35 cellular contexts compared by ENCODE assay signal in the genomic region with DNA sequence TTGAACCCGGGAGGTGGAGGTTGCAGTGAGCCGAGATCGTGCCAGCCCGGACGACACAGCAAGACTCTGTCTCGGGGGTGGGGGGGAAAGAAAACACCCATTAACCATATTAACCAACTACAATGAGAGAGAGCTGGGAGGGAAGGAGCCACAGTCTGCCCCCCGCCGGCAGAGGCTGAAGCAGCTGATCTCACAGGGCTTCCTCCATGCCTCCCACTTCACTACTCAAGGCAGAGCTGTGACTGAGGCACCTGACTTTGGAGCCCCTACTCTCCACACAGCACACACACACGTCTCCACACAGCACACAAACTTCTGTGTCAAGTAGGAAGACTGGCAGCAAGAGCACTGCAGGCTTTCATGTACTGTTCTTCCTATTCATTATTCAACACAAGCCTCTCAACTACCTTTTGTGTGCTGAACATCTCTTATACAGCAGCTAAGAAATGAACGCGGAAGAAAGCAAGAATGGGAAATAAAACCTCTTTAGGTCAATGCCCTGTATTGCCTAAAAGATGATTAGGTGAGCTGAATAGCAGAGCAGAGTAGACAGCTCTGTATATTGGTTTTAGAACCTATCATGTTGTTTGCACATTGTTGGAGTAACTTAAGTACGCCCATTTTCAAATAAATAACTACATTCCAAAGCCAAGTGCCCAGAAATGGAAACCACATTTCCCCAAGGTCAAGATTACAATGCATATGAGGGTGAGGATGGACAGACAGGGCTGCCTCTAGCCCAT.
"Had no signal": no experiment of that assay in that cellular context is flagged by ENCODE, and none has a peak within 500 bp of the region (broad histone marks: within the 10 kb centered on the region; RNA-seq: fewer than 3 reads in every experiment).

No MANE protein-coding gene starts in this region.

- FAIRE-seq: pancreas had no signal

- H3K9me3 Mint-ChIP-seq: activated naive CD4-positive, alpha-beta T cell treated with anti-CD3 and anti-CD28 coated beads for 36 hours; activated naive CD8-positive, alpha-beta T cell treated with anti-CD3 and anti-CD28 coated beads, Interleukin-2, amount 10 ng/mL, durations not matched to agents 7 days and 5 days; activated T-helper 1 cell treated with anti-CD3 and anti-CD28 coated beads, Interleukin-12 subunit alpha, Interleukin-12 subunit beta, Interleukin-2, Interleukin-4 antibody, amounts not matched to agents 30 ng/mL and 10 ng/mL and 1 ng/mL, durations not matched to agents 14 hours and 24 hours and 36 hours; brain; naive thymus-derived CD4-positive, alpha-beta T cell; WTC11 had no signal

- H3K27ac ChIP-seq: ascending aorta, coronary artery, dorsolateral prefrontal cortex, gastrocnemius medialis, hepatocyte, pancreas, prostate gland, suprapubic skin, tibial nerve, uterus had no signal

- H3K36me3 ChIP-seq: uterus had no signal

- H3K9me3 ChIP-seq: ascending aorta, gastrocnemius medialis, pancreas, prostate gland, suprapubic skin, tibial nerve, uterus had no signal

- H3K4me3 Mint-ChIP-seq: activated CD8-positive, alpha-beta memory T cell treated with anti-CD3 and anti-CD28 coated beads, Interleukin-2, amount 10 ng/mL, durations not matched to agents 7 days and 5 days; activated CD8-positive, alpha-beta T cell treated with anti-CD3 and anti-CD28 coated beads, Interleukin-2, amount 10 ng/mL, durations not matched to agents 7 days and 5 days; activated naive CD4-positive, alpha-beta T cell treated with anti-CD3 and anti-CD28 coated beads for 36 hours; activated naive CD8-positive, alpha-beta T cell treated with anti-CD3 and anti-CD28 coated beads, Interleukin-2, amount 10 ng/mL, durations not matched to agents 7 days and 5 days; activated T-helper 1 cell treated with anti-CD3 and anti-CD28 coated beads, Interleukin-12 subunit alpha, Interleukin-12 subunit beta, Interleukin-2, Interleukin-4 antibody, amounts not matched to agents 30 ng/mL and 10 ng/mL and 1 ng/mL, durations not matched to agents 14 hours and 24 hours and 36 hours; brain; naive thymus-derived CD4-positive, alpha-beta T cell; WTC11 had no signal

- H3K27ac Mint-ChIP-seq: activated CD8-positive, alpha-beta memory T cell treated with anti-CD3 and anti-CD28 coated beads, Interleukin-2, amount 10 ng/mL, durations not matched to agents 7 days and 5 days; activated CD8-positive, alpha-beta T cell treated with anti-CD3 and anti-CD28 coated beads, Interleukin-2, amount 10 ng/mL, durations not matched to agents 7 days and 5 days; activated naive CD4-positive, alpha-beta T cell treated with anti-CD3 and anti-CD28 coated beads for 36 hours; activated naive CD8-positive, alpha-beta T cell treated with anti-CD3 and anti-CD28 coated beads, Interleukin-2, amount 10 ng/mL, durations not matched to agents 7 days and 5 days; activated T-helper 1 cell treated with anti-CD3 and anti-CD28 coated beads, Interleukin-12 subunit alpha, Interleukin-12 subunit beta, Interleukin-2, Interleukin-4 antibody, amounts not matched to agents 30 ng/mL and 10 ng/mL and 1 ng/mL, durations not matched to agents 14 hours and 24 hours and 36 hours; brain; WTC11 had no signal

- H3K79me2 ChIP-seq: hepatocyte had no signal

- ATAC-seq: activated CD8-positive, alpha-beta memory T cell treated with anti-CD3 and anti-CD28 coated beads, Interleukin-2, amount 10 ng/mL, durations not matched to agents 7 days and 5 days; activated CD8-positive, alpha-beta T cell treated with anti-CD3 and anti-CD28 coated beads, Interleukin-2, amount 10 ng/mL, durations not matched to agents 7 days and 5 days; gastrocnemius medialis; naive thymus-derived CD4-positive, alpha-beta T cell; pancreas; WTC11 had no signal

- H3K27me3 ChIP-seq: ascending aorta, dorsolateral prefrontal cortex, gastrocnemius medialis, hepatocyte, pancreas, suprapubic skin, tibial nerve, uterus had no signal

- H2AFZ ChIP-seq: hepatocyte had no signal

- DNase-seq: activated CD4-positive, alpha-beta T cell treated with anti-CD3 and anti-CD28 coated beads for 1 hour; activated CD4-positive, alpha-beta T cell treated with anti-CD3 and anti-CD28 coated beads, Interleukin-2, amount 50 U/mL, for 1 hour; activated CD8-positive, alpha-beta memory T cell treated with anti-CD3 and anti-CD28 coated beads, Interleukin-2, amount 10 ng/mL, durations not matched to agents 7 days and 5 days; activated CD8-positive, alpha-beta T cell treated with anti-CD3 and anti-CD28 coated beads, Interleukin-2, amount 10 ng/mL, durations not matched to agents 7 days and 5 days; activated effector memory CD4-positive, alpha-beta T cell treated with anti-CD3 and anti-CD28 coated beads, Interleukin-2, amount 50 U/mL, for 16 hours; activated naive CD4-positive, alpha-beta T cell treated with anti-CD3 and anti-CD28 coated beads for 36 hours; activated naive CD8-positive, alpha-beta T cell treated with anti-CD3 and anti-CD28 coated beads, Interleukin-2, amount 10 ng/mL, durations not matched to agents 7 days and 5 days; activated T-cell treated with anti-CD3 and anti-CD28 coated beads, Interleukin-2, amount 50 U/mL, for 1 hour; effector memory CD4-positive, alpha-beta T cell; erythroblast; gastrocnemius medialis; glutamatergic neuron; islet precursor cell; left ventricle myocardium superior; mammary epithelial cell; midbrain; naive thymus-derived CD4-positive, alpha-beta T cell; pancreas; retina; stimulated activated CD4-positive, alpha-beta T cell treated with anti-CD3 and anti-CD28 coated beads, Interleukin-1b, Interleukin-23, amount 100 ng/mL, for 48 hours; stimulated activated CD4-positive, alpha-beta T cell treated with anti-CD3 and anti-CD28 coated beads, Interleukin-4, amount 100 ng/mL, for 4 hours; stimulated activated CD8-positive, alpha-beta memory T cell treated with anti-CD3 and anti-CD28 coated beads, Interleukin-4, amount 100 ng/mL, for 48 hours; stimulated activated naive CD4-positive, alpha-beta T cell; uterus had no signal

- H3K4me1 Mint-ChIP-seq: activated naive CD8-positive, alpha-beta T cell treated with anti-CD3 and anti-CD28 coated beads, Interleukin-2, amount 10 ng/mL, durations not matched to agents 7 days and 5 days; brain; WTC11 had no signal

- H3K4me2 ChIP-seq: hepatocyte, smooth muscle cell had no signal

- H3K4me1 ChIP-seq: ascending aorta, gastrocnemius medialis, pancreas, prostate gland, suprapubic skin, tibial nerve, uterus had no signal

- H3K27me3 Mint-ChIP-seq: activated CD8-positive, alpha-beta memory T cell treated with anti-CD3 and anti-CD28 coated beads, Interleukin-2, amount 10 ng/mL, durations not matched to agents 7 days and 5 days; activated naive CD8-positive, alpha-beta T cell treated with anti-CD3 and anti-CD28 coated beads, Interleukin-2, amount 10 ng/mL, durations not matched to agents 7 days and 5 days; brain; naive thymus-derived CD4-positive, alpha-beta T cell had no signal

- H3K4me3 ChIP-seq: ascending aorta, coronary artery, dorsolateral prefrontal cortex, gastrocnemius medialis, hepatocyte, pancreas, prostate gland, smooth muscle cell, suprapubic skin, tibial nerve, uterus had no signal
